1 cellular context compared by ENCODE assay signal in the genomic region with DNA sequence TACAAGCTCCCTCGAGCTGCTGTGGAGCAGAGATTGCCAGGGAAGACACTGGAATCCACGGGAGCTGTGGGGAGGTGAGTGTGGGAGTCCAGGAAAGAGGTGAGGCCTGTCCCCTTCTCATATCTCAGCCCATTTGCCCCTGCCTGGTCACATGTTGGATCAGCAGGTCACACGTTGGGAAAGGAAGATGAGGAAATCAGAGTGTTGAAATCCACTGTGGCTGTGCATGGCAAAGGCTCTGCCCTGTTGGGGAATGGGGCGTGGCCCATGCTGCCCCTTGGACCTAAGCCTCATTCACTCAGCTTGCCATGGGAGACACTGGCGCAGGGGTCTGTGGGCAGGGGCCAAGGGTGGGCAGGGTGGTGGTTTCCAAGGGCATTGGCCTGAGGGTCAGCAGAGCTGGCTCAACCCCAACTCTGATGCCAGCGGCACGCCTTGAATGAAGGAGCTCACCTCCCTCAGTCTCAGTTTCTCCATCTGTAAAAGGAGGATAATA.
TF ChIP-seq lines count a peak whose summit lies in the region.

No MANE protein-coding gene starts in this region.

TF ChIP-seq in HepG2, 621 proteins besides CTCF, POLR2A, EP300 and RAD21 (continued from another document and continues in another):
- TF ChIP-seq ZFP90 (CRISPR knock-in tag; IDR thresholded peaks at IDR 0.05; ENCODE audit: borderline replicate concordance): 0 out of 2 replicates have a peak, but pooled peaks have one; percentile 40
- TF ChIP-seq ZNF557 (CRISPR knock-in tag; IDR thresholded peaks at IDR 0.05): 0 out of 2 replicates have a peak, but pooled peaks have one; percentile 71
- peak; percentile 93 for TF ChIP-seq IRF2 (CRISPR knock-in tag; IDR thresholded peaks at IDR 0.05)
- TF ChIP-seq ZMYM2 (CRISPR knock-in tag; IDR thresholded peaks at IDR 0.05): peak; percentile 90
- no peak for TF ChIP-seq ZSCAN30 (CRISPR knock-in tag; IDR thresholded peaks at IDR 0.05)
- TF ChIP-seq NRL (CRISPR knock-in tag; IDR thresholded peaks at IDR 0.05; ENCODE audit: borderline replicate concordance): peak; percentile 58; the same call in 1 of the 2 replicates
- TF ChIP-seq, protein P1, sequence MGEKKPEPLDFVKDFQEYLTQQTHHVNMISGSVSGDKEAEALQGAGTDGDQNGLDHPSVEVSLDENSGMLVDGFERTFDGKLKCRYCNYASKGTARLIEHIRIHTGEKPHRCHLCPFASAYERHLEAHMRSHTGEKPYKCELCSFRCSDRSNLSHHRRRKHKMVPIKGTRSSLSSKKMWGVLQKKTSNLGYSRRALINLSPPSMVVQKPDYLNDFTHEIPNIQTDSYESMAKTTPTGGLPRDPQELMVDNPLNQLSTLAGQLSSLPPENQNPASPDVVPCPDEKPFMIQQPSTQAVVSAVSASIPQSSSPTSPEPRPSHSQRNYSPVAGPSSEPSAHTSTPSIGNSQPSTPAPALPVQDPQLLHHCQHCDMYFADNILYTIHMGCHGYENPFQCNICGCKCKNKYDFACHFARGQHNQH (CRISPR knock-in tag; IDR thresholded peaks at IDR 0.05): peak; percentile 80; the same call in 1 of the 2 replicates
- TF ChIP-seq ZNF841 (CRISPR knock-in tag; IDR thresholded peaks at IDR 0.05; ENCODE audit: borderline replicate concordance): no peak
- TF ChIP-seq SATB2 (CRISPR knock-in tag; IDR thresholded peaks at IDR 0.05): 0 out of 2 replicates have a peak, but pooled peaks have one; percentile 63
- TF ChIP-seq ZMYM4 (CRISPR knock-in tag; IDR thresholded peaks at IDR 0.05): peak; percentile 98
- 0 out of 2 replicates have a peak, but pooled peaks have one; percentile 67 for TF ChIP-seq ZNF782 (CRISPR knock-in tag; IDR thresholded peaks at IDR 0.05; ENCODE audit: borderline replicate concordance)
- TF ChIP-seq, protein P2, sequence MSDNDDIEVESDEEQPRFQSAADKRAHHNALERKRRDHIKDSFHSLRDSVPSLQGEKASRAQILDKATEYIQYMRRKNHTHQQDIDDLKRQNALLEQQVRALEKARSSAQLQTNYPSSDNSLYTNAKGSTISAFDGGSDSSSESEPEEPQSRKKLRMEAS (IDR thresholded peaks at IDR 0.05): peak; percentile 96
- TF ChIP-seq, protein P3, sequence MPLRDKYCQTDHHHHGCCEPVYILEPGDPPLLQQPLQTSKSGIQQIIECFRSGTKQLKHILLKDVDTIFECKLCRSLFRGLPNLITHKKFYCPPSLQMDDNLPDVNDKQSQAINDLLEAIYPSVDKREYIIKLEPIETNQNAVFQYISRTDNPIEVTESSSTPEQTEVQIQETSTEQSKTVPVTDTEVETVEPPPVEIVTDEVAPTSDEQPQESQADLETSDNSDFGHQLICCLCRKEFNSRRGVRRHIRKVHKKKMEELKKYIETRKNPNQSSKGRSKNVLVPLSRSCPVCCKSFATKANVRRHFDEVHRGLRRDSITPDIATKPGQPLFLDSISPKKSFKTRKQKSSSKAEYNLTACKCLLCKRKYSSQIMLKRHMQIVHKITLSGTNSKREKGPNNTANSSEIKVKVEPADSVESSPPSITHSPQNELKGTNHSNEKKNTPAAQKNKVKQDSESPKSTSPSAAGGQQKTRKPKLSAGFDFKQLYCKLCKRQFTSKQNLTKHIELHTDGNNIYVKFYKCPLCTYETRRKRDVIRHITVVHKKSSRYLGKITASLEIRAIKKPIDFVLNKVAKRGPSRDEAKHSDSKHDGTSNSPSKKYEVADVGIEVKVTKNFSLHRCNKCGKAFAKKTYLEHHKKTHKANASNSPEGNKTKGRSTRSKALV (CRISPR knock-in tag; IDR thresholded peaks at IDR 0.05): peak; percentile 67; the same call in 1 of the 2 replicates
- TF ChIP-seq ZSCAN25 (CRISPR knock-in tag; IDR thresholded peaks at IDR 0.05): peak; percentile 94
- TF ChIP-seq, protein P4, sequence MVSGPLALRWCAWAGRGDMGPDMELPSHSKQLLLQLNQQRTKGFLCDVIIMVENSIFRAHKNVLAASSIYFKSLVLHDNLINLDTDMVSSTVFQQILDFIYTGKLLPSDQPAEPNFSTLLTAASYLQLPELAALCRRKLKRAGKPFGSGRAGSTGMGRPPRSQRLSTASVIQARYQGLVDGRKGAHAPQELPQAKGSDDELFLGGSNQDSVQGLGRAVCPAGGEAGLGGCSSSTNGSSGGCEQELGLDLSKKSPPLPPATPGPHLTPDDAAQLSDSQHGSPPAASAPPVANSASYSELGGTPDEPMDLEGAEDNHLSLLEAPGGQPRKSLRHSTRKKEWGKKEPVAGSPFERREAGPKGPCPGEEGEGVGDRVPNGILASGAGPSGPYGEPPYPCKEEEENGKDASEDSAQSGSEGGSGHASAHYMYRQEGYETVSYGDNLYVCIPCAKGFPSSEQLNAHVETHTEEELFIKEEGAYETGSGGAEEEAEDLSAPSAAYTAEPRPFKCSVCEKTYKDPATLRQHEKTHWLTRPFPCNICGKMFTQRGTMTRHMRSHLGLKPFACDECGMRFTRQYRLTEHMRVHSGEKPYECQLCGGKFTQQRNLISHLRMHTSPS (CRISPR knock-in tag; IDR thresholded peaks at IDR 0.05; ENCODE audit: low read depth): peak; percentile 100
- TF ChIP-seq ZNF670 (CRISPR knock-in tag; IDR thresholded peaks at IDR 0.05; ENCODE audit: borderline replicate concordance): peak; percentile 56; the same call in 1 of the 2 replicates
- peak; percentile 51; the same call in 1 of the 2 replicates for TF ChIP-seq CHD4 (IDR thresholded peaks at IDR 0.05; ENCODE audit: borderline replicate concordance, low read length)
- peak; percentile 77 for TF ChIP-seq ZNF317 (CRISPR knock-in tag; IDR thresholded peaks at IDR 0.05)
- peak; percentile 79; the same call in 1 of the 2 replicates for TF ChIP-seq ZNF335 (CRISPR knock-in tag; IDR thresholded peaks at IDR 0.05)
- TF ChIP-seq, protein P5, sequence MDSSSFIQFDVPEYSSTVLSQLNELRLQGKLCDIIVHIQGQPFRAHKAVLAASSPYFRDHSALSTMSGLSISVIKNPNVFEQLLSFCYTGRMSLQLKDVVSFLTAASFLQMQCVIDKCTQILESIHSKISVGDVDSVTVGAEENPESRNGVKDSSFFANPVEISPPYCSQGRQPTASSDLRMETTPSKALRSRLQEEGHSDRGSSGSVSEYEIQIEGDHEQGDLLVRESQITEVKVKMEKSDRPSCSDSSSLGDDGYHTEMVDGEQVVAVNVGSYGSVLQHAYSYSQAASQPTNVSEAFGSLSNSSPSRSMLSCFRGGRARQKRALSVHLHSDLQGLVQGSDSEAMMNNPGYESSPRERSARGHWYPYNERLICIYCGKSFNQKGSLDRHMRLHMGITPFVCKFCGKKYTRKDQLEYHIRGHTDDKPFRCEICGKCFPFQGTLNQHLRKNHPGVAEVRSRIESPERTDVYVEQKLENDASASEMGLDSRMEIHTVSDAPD (CRISPR knock-in tag; IDR thresholded peaks at IDR 0.05): peak; percentile 97
- no peak for TF ChIP-seq RFX5 (IDR thresholded peaks at IDR 0.05; ENCODE audit: low read depth, low read length)
- TF ChIP-seq, protein P6, sequence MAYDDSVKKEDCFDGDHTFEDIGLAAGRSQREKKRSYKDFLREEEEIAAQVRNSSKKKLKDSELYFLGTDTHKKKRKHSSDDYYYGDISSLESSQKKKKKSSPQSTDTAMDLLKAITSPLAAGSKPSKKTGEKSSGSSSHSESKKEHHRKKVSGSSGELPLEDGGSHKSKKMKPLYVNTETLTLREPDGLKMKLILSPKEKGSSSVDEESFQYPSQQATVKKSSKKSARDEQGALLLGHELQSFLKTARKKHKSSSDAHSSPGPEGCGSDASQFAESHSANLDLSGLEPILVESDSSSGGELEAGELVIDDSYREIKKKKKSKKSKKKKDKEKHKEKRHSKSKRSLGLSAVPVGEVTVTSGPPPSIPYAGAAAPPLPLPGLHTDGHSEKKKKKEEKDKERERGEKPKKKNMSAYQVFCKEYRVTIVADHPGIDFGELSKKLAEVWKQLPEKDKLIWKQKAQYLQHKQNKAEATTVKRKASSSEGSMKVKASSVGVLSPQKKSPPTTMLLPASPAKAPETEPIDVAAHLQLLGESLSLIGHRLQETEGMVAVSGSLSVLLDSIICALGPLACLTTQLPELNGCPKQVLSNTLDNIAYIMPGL (CRISPR knock-in tag; IDR thresholded peaks at IDR 0.05; ENCODE audit: borderline replicate concordance in 1 of 2, low read depth in 1 of 2): peak in 1 of 2 experiments; percentile 29; a peak in 1 of 4 replicates
- peak; percentile 97 for TF ChIP-seq ZNF644 (CRISPR knock-in tag; IDR thresholded peaks at IDR 0.05; ENCODE audit: low read depth)
- TF ChIP-seq, protein P7, sequence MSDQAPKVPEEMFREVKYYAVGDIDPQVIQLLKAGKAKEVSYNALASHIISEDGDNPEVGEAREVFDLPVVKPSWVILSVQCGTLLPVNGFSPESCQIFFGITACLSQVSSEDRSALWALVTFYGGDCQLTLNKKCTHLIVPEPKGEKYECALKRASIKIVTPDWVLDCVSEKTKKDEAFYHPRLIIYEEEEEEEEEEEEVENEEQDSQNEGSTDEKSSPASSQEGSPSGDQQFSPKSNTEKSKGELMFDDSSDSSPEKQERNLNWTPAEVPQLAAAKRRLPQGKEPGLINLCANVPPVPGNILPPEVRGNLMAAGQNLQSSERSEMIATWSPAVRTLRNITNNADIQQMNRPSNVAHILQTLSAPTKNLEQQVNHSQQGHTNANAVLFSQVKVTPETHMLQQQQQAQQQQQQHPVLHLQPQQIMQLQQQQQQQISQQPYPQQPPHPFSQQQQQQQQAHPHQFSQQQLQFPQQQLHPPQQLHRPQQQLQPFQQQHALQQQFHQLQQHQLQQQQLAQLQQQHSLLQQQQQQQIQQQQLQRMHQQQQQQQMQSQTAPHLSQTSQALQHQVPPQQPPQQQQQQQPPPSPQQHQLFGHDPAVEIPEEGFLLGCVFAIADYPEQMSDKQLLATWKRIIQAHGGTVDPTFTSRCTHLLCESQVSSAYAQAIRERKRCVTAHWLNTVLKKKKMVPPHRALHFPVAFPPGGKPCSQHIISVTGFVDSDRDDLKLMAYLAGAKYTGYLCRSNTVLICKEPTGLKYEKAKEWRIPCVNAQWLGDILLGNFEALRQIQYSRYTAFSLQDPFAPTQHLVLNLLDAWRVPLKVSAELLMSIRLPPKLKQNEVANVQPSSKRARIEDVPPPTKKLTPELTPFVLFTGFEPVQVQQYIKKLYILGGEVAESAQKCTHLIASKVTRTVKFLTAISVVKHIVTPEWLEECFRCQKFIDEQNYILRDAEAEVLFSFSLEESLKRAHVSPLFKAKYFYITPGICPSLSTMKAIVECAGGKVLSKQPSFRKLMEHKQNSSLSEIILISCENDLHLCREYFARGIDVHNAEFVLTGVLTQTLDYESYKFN (CRISPR knock-in tag; conservative IDR thresholded peaks at IDR 0.05): peak; percentile 89
- TF ChIP-seq, protein P8, sequence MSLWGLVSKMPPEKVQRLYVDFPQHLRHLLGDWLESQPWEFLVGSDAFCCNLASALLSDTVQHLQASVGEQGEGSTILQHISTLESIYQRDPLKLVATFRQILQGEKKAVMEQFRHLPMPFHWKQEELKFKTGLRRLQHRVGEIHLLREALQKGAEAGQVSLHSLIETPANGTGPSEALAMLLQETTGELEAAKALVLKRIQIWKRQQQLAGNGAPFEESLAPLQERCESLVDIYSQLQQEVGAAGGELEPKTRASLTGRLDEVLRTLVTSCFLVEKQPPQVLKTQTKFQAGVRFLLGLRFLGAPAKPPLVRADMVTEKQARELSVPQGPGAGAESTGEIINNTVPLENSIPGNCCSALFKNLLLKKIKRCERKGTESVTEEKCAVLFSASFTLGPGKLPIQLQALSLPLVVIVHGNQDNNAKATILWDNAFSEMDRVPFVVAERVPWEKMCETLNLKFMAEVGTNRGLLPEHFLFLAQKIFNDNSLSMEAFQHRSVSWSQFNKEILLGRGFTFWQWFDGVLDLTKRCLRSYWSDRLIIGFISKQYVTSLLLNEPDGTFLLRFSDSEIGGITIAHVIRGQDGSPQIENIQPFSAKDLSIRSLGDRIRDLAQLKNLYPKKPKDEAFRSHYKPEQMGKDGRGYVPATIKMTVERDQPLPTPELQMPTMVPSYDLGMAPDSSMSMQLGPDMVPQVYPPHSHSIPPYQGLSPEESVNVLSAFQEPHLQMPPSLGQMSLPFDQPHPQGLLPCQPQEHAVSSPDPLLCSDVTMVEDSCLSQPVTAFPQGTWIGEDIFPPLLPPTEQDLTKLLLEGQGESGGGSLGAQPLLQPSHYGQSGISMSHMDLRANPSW (CRISPR knock-in tag; IDR thresholded peaks at IDR 0.05; ENCODE audit: borderline replicate concordance): 0 out of 2 replicates have a peak, but pooled peaks have one; percentile 13
- no peak for TF ChIP-seq CBX1 (IDR thresholded peaks at IDR 0.05; ENCODE audit: low read depth)
- peak; percentile 67; the same call in 1 of the 2 replicates for TF ChIP-seq KLF9 (CRISPR knock-in tag; IDR thresholded peaks at IDR 0.05; ENCODE audit: low read depth)
- peak; percentile 75 for TF ChIP-seq MXD4 (CRISPR knock-in tag; IDR thresholded peaks at IDR 0.05)
- TF ChIP-seq, protein P9, sequence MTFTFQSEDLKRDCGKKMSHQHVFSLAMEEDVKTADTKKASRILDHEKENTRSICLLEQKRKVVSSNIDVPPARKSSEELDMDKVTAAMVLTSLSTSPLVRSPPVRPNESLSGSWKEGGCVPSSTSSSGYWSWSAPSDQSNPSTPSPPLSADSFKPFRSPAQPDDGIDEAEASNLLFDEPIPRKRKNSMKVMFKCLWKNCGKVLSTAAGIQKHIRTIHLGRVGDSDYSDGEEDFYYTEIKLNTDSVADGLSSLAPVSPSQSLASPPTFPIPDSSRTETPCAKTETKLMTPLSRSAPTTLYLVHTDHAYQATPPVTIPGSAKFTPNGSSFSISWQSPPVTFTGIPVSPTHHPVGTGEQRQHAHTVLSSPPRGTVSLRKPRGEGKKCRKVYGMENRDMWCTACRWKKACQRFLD (CRISPR knock-in tag; IDR thresholded peaks at IDR 0.05; ENCODE audit: borderline replicate concordance): no peak
- TF ChIP-seq ERF (CRISPR knock-in tag; IDR thresholded peaks at IDR 0.05): peak; percentile 92
- TF ChIP-seq STAG1 (CRISPR knock-in tag; IDR thresholded peaks at IDR 0.05): peak; percentile 49
- peak; percentile 98 for TF ChIP-seq POGZ (CRISPR knock-in tag; IDR thresholded peaks at IDR 0.05)
- TF ChIP-seq, protein P10, sequence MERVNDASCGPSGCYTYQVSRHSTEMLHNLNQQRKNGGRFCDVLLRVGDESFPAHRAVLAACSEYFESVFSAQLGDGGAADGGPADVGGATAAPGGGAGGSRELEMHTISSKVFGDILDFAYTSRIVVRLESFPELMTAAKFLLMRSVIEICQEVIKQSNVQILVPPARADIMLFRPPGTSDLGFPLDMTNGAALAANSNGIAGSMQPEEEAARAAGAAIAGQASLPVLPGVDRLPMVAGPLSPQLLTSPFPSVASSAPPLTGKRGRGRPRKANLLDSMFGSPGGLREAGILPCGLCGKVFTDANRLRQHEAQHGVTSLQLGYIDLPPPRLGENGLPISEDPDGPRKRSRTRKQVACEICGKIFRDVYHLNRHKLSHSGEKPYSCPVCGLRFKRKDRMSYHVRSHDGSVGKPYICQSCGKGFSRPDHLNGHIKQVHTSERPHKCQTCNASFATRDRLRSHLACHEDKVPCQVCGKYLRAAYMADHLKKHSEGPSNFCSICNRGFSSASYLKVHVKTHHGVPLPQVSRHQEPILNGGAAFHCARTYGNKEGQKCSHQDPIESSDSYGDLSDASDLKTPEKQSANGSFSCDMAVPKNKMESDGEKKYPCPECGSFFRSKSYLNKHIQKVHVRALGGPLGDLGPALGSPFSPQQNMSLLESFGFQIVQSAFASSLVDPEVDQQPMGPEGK (CRISPR knock-in tag; IDR thresholded peaks at IDR 0.05): peak; percentile 85
- TF ChIP-seq ZNF709 (CRISPR knock-in tag; IDR thresholded peaks at IDR 0.05): peak; percentile 81
- TF ChIP-seq ATF7 (IDR thresholded peaks at IDR 0.05): peak; percentile 35; the same call in 1 of the 2 replicates
- TF ChIP-seq ATF7 (CRISPR knock-in tag; IDR thresholded peaks at IDR 0.05): peak; percentile 76
- TF ChIP-seq FOXP1 (IDR thresholded peaks at IDR 0.05): no peak
- peak; percentile 83 for TF ChIP-seq FOXP1 (CRISPR knock-in tag; IDR thresholded peaks at IDR 0.05)
- no peak for TF ChIP-seq SP1 (IDR thresholded peaks at IDR 0.05)
- peak; percentile 92 for TF ChIP-seq SP1 (CRISPR knock-in tag; IDR thresholded peaks at IDR 0.05)
- TF ChIP-seq ZNF354B (CRISPR knock-in tag; IDR thresholded peaks at IDR 0.05): no peak
- TF ChIP-seq RBM39 (IDR thresholded peaks at IDR 0.05; ENCODE audit: low read depth, low read length, poor library complexity, severe bottlenecking): peak; percentile 46
